17 cellular contexts compared by ENCODE assay signal in the genomic region with DNA sequence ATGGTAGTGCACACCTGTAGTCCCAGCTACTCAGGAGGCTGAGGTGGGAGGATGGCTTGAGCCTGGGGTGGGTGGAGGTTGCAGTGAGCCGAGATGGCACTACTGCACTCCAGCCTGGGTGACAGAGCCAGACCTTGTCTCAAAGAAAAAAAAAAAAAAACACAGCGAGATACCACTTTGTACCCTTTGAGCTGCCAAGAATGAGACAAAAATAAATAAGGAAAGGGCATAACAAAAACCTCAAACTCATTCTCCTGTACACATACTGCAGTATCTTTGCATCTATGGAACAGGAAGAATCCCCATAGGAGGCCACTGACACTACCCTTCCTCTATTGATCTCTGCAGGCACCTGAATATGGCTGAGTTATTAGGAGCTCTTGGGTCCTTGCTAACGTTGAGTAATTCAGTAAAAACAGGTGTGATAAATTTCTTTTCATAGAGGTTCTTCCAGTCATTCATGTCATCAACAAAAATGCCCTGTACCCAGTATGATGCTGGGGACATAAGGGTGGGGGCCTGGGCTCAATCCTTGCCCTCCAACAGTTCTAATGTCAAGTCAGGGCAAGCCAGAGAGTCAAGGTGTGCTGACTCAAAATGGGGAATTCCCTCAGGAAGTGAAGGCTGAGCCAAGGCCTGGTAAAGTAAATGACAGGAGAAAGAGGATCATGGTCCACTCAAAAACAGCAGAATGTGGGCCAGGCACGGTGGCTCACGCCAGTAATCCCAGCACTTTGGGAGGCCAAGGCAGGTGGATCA. TPM values are rescaled to one million over a fixed set of nuclear protein-coding genes. Genes with fewer than 3 reads are reported as not detected.
DNase-seq lines count a peak whose midpoint lies in the region; ATAC-seq and TF ChIP-seq lines count a peak whose summit lies in the region.
"Had no signal": no experiment of that assay in that cellular context is flagged by ENCODE, and none has a peak within 500 bp of the region (broad histone marks: within the 10 kb centered on the region; RNA-seq: fewer than 3 reads in every experiment).

No MANE protein-coding gene starts in this region.

- no peak overlapping the region for H2BK5ac ChIP-seq in trophoblast cell (ENCODE audit: low read depth, low read length, poor library complexity)

- peak overlapping the region; percentile 14 for H3K4ac ChIP-seq in trophoblast cell (ENCODE audit: low read depth, low read length)

- H3K27ac ChIP-seq in KMS-11 (no peak overlapping the region), endodermal cell (ENCODE audit: low read depth, low read length) (no peak overlapping the region), trophoblast cell (ENCODE audit: low read depth, low read length) (no peak overlapping the region)
- H3K27ac ChIP-seq: hepatocyte had no signal

- no peak overlapping the region for H2AK5ac ChIP-seq in trophoblast cell (ENCODE audit: low read length)

- no peak overlapping the region for H3K14ac ChIP-seq in trophoblast cell (ENCODE audit: low read length)

- CTCF ChIA-PET in activated naive CD4-positive, alpha-beta T cell treated with anti-CD3 and anti-CD28 coated beads, Interleukin-2, amount 10 ng/mL, durations not matched to agents 7 days and 5 days (lab: Charles Lee) = no interaction called here

- peaks cover 5% of the 10 kb centered on the region for H3K9me3 ChIP-seq in endodermal cell (ENCODE audit: control insufficient read depth, low read length)
- no peaks in the 10 kb centered on the region for H3K9me3 ChIP-seq in trophoblast cell (ENCODE audit: insufficient read depth, low read depth, low read length)

- ATAC-seq in GM19452 (IDR thresholded peaks at IDR 0.05; ENCODE audit: unreplicated experiment) = no peak

- H3K4me3 ChIP-seq in KMS-11 (IDR thresholded peaks at IDR 0.05; ENCODE audit: insufficient read depth, low read depth, low read length) = no peak overlapping the region
- H3K4me3 ChIP-seq in endodermal cell (ENCODE audit: low read length) = no peak overlapping the region
- no peak overlapping the region for H3K4me3 ChIP-seq in trophoblast cell (ENCODE audit: low read depth, low read length)
- H3K4me3 ChIP-seq: hepatocyte had no signal

- TF ChIP-seq CTCF in KMS-11 (conservative IDR thresholded peaks at IDR 0.05; ENCODE audit: low read depth, low read length) = no peak
- TF ChIP-seq CTCF in endodermal cell (conservative IDR thresholded peaks at IDR 0.05) = no peak

- no peak for DNase-seq in activated naive CD4-positive, alpha-beta T cell treated with anti-CD3 and anti-CD28 coated beads, Interleukin-2, amount 10 ng/mL, durations not matched to agents 7 days and 5 days
- no peak for DNase-seq in activated naive CD4-positive, alpha-beta T cell (lab: John Stamatoyannopoulos, UW)
- DNase-seq in endodermal cell (no peak), trophoblast cell (peak; percentile 51 to 76), globus pallidus (ENCODE audit: low spot score) (no peak), HuH-7.5 (ENCODE audit: low spot score) (no peak)
- DNase-seq: activated CD4-positive, alpha-beta T cell treated with anti-CD3 and anti-CD28 coated beads for 4 hours; GF-D8; HFFc6; KG1; NCI-H1417 had no signal

- H3K79me1 ChIP-seq in trophoblast cell (ENCODE audit: low read length) = no peaks in the 10 kb centered on the region

- peak overlapping the region; percentile 18; the same call in 1 of the 2 replicates for H3K4me2 ChIP-seq in KMS-11
- H3K4me2 ChIP-seq in trophoblast cell (ENCODE audit: low read length) = no peak overlapping the region
- H3K4me2 ChIP-seq: hepatocyte had no signal

- H3K27me3 ChIP-seq in KMS-11 (ENCODE audit: insufficient read depth, low read depth) = no peaks in the 10 kb centered on the region
- no peaks in the 10 kb centered on the region for H3K27me3 ChIP-seq in endodermal cell (ENCODE audit: control insufficient read depth, insufficient read depth, low read length, poor library complexity, severe bottlenecking)
- H3K27me3 ChIP-seq in trophoblast cell (ENCODE audit: insufficient read depth, low read length) = no peaks in the 10 kb centered on the region
- H3K27me3 ChIP-seq: hepatocyte had no signal

- H4K8ac ChIP-seq in trophoblast cell (ENCODE audit: low read depth, low read length) = no peak overlapping the region

- peaks cover 20% of the 10 kb centered on the region for H3K36me3 Mint-ChIP-seq in activated naive CD4-positive, alpha-beta T cell treated with anti-CD3 and anti-CD28 coated beads, Interleukin-2, amount 10 ng/mL, durations not matched to agents 7 days and 5 days
- H3K36me3 Mint-ChIP-seq in endodermal cell (ENCODE audit: low read depth) = peaks cover 21% of the 10 kb centered on the region

- peaks cover 26% of the 10 kb centered on the region for H3K4me1 Mint-ChIP-seq in activated naive CD4-positive, alpha-beta T cell treated with anti-CD3 and anti-CD28 coated beads, Interleukin-2, amount 10 ng/mL, durations not matched to agents 7 days and 5 days
- peaks cover 2% of the 10 kb centered on the region for H3K4me1 Mint-ChIP-seq in endodermal cell

- H2BK120ac ChIP-seq in trophoblast cell (ENCODE audit: insufficient read depth, low read length, poor library complexity) = no peak overlapping the region

- H3K4me1 ChIP-seq in KMS-11 (ENCODE audit: low read depth, poor library complexity, severe bottlenecking) = peaks cover 32% of the 10 kb centered on the region
- no peaks in the 10 kb centered on the region for H3K4me1 ChIP-seq in endodermal cell (ENCODE audit: control insufficient read depth, insufficient read depth, low read length)
- peaks cover 7 to 17% of the 10 kb centered on the region in 2 experiments for H3K4me1 ChIP-seq in trophoblast cell (ENCODE audit: control insufficient read depth in 1 of 2, insufficient read depth in 2 of 2, low read length in 2 of 2)

- no peak overlapping the region for H4K91ac ChIP-seq in trophoblast cell (ENCODE audit: low read depth, low read length)

- no peaks in the 10 kb centered on the region for H4K20me1 ChIP-seq in KMS-11 (ENCODE audit: insufficient read depth)

- H3K79me2 ChIP-seq in KMS-11 (ENCODE audit: insufficient read depth, low read depth) (peaks cover 6% of the 10 kb centered on the region; the same call in 1 of the 2 replicates), trophoblast cell (ENCODE audit: control insufficient read depth, insufficient read depth, low read length, poor library complexity) (peaks cover 2% of the 10 kb centered on the region)

- H3K9ac ChIP-seq in KMS-11 = no peak overlapping the region
- no peak overlapping the region for H3K9ac ChIP-seq in endodermal cell (ENCODE audit: extremely low read depth, low read length, poor library complexity, severe bottlenecking)
- no peak overlapping the region for H3K9ac ChIP-seq in trophoblast cell (ENCODE audit: low read length)

- H3K4me3 Mint-ChIP-seq in activated naive CD4-positive, alpha-beta T cell treated with anti-CD3 and anti-CD28 coated beads, Interleukin-2, amount 10 ng/mL, durations not matched to agents 7 days and 5 days = no peak overlapping the region
- no peak overlapping the region for H3K4me3 Mint-ChIP-seq in endodermal cell
- H3K4me3 Mint-ChIP-seq: dendritic cell treated with granulocyte-macrophage colony-stimulating factor and Interleukin-4, amounts not matched to agents 40 ng/mL and 50 ng/mL, for 4 days; HFFc6 had no signal

- H2BK12ac ChIP-seq in trophoblast cell (ENCODE audit: low read length) = peak overlapping the region; percentile 30

- peak overlapping the region; percentile 42 for H3K27ac Mint-ChIP-seq in activated naive CD4-positive, alpha-beta T cell treated with anti-CD3 and anti-CD28 coated beads, Interleukin-2, amount 10 ng/mL, durations not matched to agents 7 days and 5 days
- H3K27ac Mint-ChIP-seq in endodermal cell = peak overlapping the region; percentile 52
- H3K27ac Mint-ChIP-seq: dendritic cell treated with granulocyte-macrophage colony-stimulating factor and Interleukin-4, amounts not matched to agents 40 ng/mL and 50 ng/mL, for 4 days; HFFc6 had no signal

- no peak overlapping the region for H3K18ac ChIP-seq in trophoblast cell (ENCODE audit: low read length)

- no peaks in the 10 kb centered on the region for H3K36me3 ChIP-seq in KMS-11 (ENCODE audit: insufficient read depth)
- H3K36me3 ChIP-seq in endodermal cell (ENCODE audit: control insufficient read depth, insufficient read depth, low read length) = no peaks in the 10 kb centered on the region
- H3K36me3 ChIP-seq in trophoblast cell (ENCODE audit: control insufficient read depth in 1 of 2, insufficient read depth in 2 of 2, low read length in 2 of 2) = peaks cover 0 to 2% of the 10 kb centered on the region in 2 experiments

- no peak overlapping the region for H3K23ac ChIP-seq in trophoblast cell (ENCODE audit: low read length)

- no peak overlapping the region for H4K12ac ChIP-seq in trophoblast cell (ENCODE audit: low read depth, low read length)

- H3K27me3 Mint-ChIP-seq in activated naive CD4-positive, alpha-beta T cell treated with anti-CD3 and anti-CD28 coated beads, Interleukin-2, amount 10 ng/mL, durations not matched to agents 7 days and 5 days = no peaks in the 10 kb centered on the region
- no peaks in the 10 kb centered on the region for H3K27me3 Mint-ChIP-seq in endodermal cell (ENCODE audit: insufficient read depth)
- H3K27me3 Mint-ChIP-seq: dendritic cell treated with granulocyte-macrophage colony-stimulating factor and Interleukin-4, amounts not matched to agents 40 ng/mL and 50 ng/mL, for 4 days had no signal

- WGBS in endodermal cell (ENCODE audit: insufficient coverage in 1 of 2, insufficient read length in 1 of 2), 2 experiments = 85 to 92% methylated on average over 4 to 5 of the region's 5 CpGs
- no CpG with 5 or more reads among the region's 5 CpGs for WGBS in trophoblast cell (ENCODE audit: extremely low coverage, insufficient coverage, insufficient read length)

- H3K9me3 Mint-ChIP-seq in activated naive CD4-positive, alpha-beta T cell treated with anti-CD3 and anti-CD28 coated beads, Interleukin-2, amount 10 ng/mL, durations not matched to agents 7 days and 5 days = no peaks in the 10 kb centered on the region
- H3K9me3 Mint-ChIP-seq in endodermal cell = peaks cover 7% of the 10 kb centered on the region
- H3K9me3 Mint-ChIP-seq: activated T-helper 2 cell treated with anti-CD3 and anti-CD28 coated beads, Interferon-gamma antibody, Interleukin-2, Interleukin-4, amounts not matched to agents 10 μg/mL and 5 μg/mL and 100 μg/mL, durations not matched to agents 14 hours and 24 hours and 36 hours; dendritic cell treated with granulocyte-macrophage colony-stimulating factor and Interleukin-4, amounts not matched to agents 40 ng/mL and 50 ng/mL, for 4 days; HFFc6 had no signal

- H2AFZ ChIP-seq in KMS-11 (ENCODE audit: low read depth) (no peak overlapping the region), trophoblast cell (ENCODE audit: insufficient read depth, low read length, poor library complexity) (no peak overlapping the region)
- H2AFZ ChIP-seq: hepatocyte had no signal

RNA-seq across cellular contexts. Expression of a gene that starts 26.9 kb away (rescaled TPM):
- 10 to 100 TPM; 19.2 to 22.5 TPM for total RNA-seq in endodermal cell
- 16.3 TPM for polyA plus RNA-seq in endodermal cell (2013, experiment 1 of 2)
- 14.2 TPM for polyA plus RNA-seq in endodermal cell (2013, experiment 2 of 2)
- 17.3 and 17.4 TPM in 2 replicates for polyA plus RNA-seq in trophoblast cell (2013)

RNA-seq across cellular contexts. Expression of a gene that starts 27.3 kb away (rescaled TPM):
- 1 to 10 TPM; 2.8 to 3.2 TPM for total RNA-seq in endodermal cell
- 3.1 TPM for polyA plus RNA-seq in endodermal cell (2013, experiment 1 of 2)
- 1.7 TPM for polyA plus RNA-seq in endodermal cell (2013, experiment 2 of 2)
- 0.37 and 0.49 TPM in 2 replicates for polyA plus RNA-seq in trophoblast cell (2013)
- total RNA-seq: RPMI7951 had no signal

Comparison
In these comparisons a context has a peak if more than half of its experiments do, and no peak if none do; other contexts are left out.
1. DNase-seq: peak in trophoblast cell (2 of 2); none in activated naive CD4-positive, alpha-beta T cell treated with anti-CD3 and anti-CD28 coated beads, Interleukin-2, amount 10 ng/mL, durations not matched to agents 7 days and 5 days (single experiment), activated naive CD4-positive, alpha-beta T cell (0 of 4), endodermal cell (single experiment), globus pallidus (single experiment) and HuH-7.5 (single experiment).